ENCODE assay signal across 27 cellular contexts in the genomic region with DNA sequence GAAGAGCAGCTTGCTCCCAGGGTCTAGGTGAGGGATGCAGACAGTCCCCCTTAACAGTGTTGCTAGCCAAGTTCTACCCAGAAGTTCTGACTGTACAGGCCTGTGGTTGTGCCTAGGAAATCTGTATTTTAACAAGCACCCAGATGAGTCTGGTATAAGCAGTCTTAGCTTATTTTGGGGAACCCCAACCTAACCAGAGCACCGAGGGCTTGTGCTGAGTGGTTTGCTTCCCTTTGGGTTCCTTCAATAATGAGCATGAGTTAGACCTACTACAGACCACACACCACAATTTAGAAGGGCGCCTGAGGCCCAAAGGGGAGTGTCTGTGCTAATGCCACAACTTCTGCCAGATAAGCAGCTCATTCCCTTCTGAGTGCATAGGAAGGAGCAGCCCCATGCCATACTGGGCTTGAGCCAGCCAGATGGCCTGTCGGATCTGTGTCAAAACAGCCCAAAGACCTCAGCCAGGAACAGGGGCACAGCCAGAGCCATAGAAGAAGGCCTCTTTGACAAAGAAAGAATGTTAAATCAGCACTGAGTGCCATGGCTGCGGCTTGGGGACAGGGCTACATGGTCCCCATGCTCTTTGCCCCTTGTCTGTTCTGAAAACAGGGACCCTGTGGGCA.
A peak's percentile ranks its signal among the peaks of the same experiment; 100 is the strongest.
DNase-seq lines count a peak whose midpoint lies in the region; ATAC-seq and TF ChIP-seq lines count a peak whose summit lies in the region.
"Had no signal": no experiment of that assay in that cellular context is flagged by ENCODE, and none has a peak within 500 bp of the region (broad histone marks: within the 10 kb centered on the region; RNA-seq: fewer than 3 reads in every experiment).

No MANE protein-coding gene starts in this region.

- H3K4me3 ChIP-seq in BLaER1: no peak overlapping the region
- H3K4me3 ChIP-seq in Loucy (ENCODE audit: low read length, poor library complexity, severe bottlenecking): no peak overlapping the region
- H3K4me3 ChIP-seq: adrenal gland, body of pancreas, gastrocnemius medialis, GM12878, MG63, mucosa of descending colon, tibial nerve had no signal

- CTCF ChIA-PET in GM10248 (lab: Yijun Ruan, JAX): interaction anchor here (1.8 to 2.1 kb wide), 2 partner anchors 9 to 13 kb away, joined by 6 to 10 read pairs; no protein-coding TSS in a partner anchor

- no peak overlapping the region for H2AFZ ChIP-seq in Loucy (ENCODE audit: low read length)

- TF ChIP-seq CTCF in Loucy (conservative IDR thresholded peaks at IDR 0.05; ENCODE audit: low read length) (no peak), nephron progenitor cell (IDR thresholded peaks at IDR 0.05) (no peak), GM10248 (IDR thresholded peaks at IDR 0.05; ENCODE audit: control extremely low read depth, extremely low read depth, low read depth, missing control alignments) (no peak)

- H3K27ac ChIP-seq in BLaER1 (no peak overlapping the region), caudate nucleus (ENCODE audit: low read depth, low read length) (peak overlapping the region; percentile 42)
- H3K27ac ChIP-seq: adrenal gland, body of pancreas, gastrocnemius medialis, tibial nerve had no signal

- ATAC-seq in stimulated activated effector memory CD8-positive, alpha-beta T cell treated with anti-CD3 and anti-CD28 coated beads, Interleukin-12 subunit alpha, Interleukin-12 subunit beta, amount 100 ng/mL, for 72 hours: peak; percentile 68
- no peak for ATAC-seq in HG03571 (IDR thresholded peaks at IDR 0.05; ENCODE audit: unreplicated experiment)
- ATAC-seq: body of pancreas, gastrocnemius medialis, GM12878, left cardiac atrium, mucosa of descending colon had no signal

- H3K9me3 Mint-ChIP-seq in stimulated activated effector memory CD8-positive, alpha-beta T cell treated with anti-CD3 and anti-CD28 coated beads, Interleukin-12 subunit alpha, Interleukin-12 subunit beta, amount 100 ng/mL, for 72 hours: no peaks in the 10 kb centered on the region
- no peaks in the 10 kb centered on the region for H3K9me3 Mint-ChIP-seq in nephron progenitor cell
- H3K9me3 Mint-ChIP-seq: activated B cell treated with CpG ODN at 0.5 μM for 24 hours; activated CD4-positive, alpha-beta T cell treated with anti-CD3 and anti-CD28 coated beads, Interleukin-2, amount 10 ng/mL, durations not matched to agents 7 days and 5 days; nephron had no signal

- no peak overlapping the region for H3K9ac ChIP-seq in BLaER1
- peak overlapping the region; percentile 29 for H3K9ac ChIP-seq in Loucy (ENCODE audit: low read depth, low read length, poor library complexity, severe bottlenecking)

- no peaks in the 10 kb centered on the region for H3K79me2 ChIP-seq in Loucy (ENCODE audit: insufficient read depth, low read length)

- peak in 8 of 61 donors; percentile 12 to 50 (median 28) for DNase-seq in caudate nucleus (lab: John Stamatoyannopoulos, UW)
- DNase-seq in stimulated activated effector memory CD8-positive, alpha-beta T cell treated with anti-CD3 and anti-CD28 coated beads, Interleukin-12 subunit alpha, Interleukin-12 subunit beta, amount 100 ng/mL, for 72 hours (ENCODE audit: low spot score in 2 of 2): no peak
- DNase-seq in nephron progenitor cell: no peak
- DNase-seq in GM10248 (ENCODE audit: extremely low spot score): no peak
- DNase-seq: activated B cell treated with CpG ODN at 0.5 μM for 24 hours; activated CD4-positive, alpha-beta T cell treated with anti-CD3 and anti-CD28 coated beads, Interleukin-2, amount 10 ng/mL, durations not matched to agents 7 days and 5 days; adrenal gland; body of pancreas; C1 segment of cervical spinal cord; DMS153; gastrocnemius medialis; KG1; left cardiac atrium; MG63; mucosa of descending colon; NCI-H1105; NCI-H187; NCI-H2171; NCI-H82; stimulated activated naive CD4-positive, alpha-beta T cell treated with Interleukin-2 at 50 U/mL for 16 hours; SW 1271 had no signal

- no peaks in the 10 kb centered on the region for H3K9me2 ChIP-seq in Loucy (replicated peaks; ENCODE audit: low read depth, low read length)

- H3K4me2 ChIP-seq in BLaER1 (peak overlapping the region; percentile 39; the same call in 1 of the 2 replicates), Loucy (ENCODE audit: low read depth, low read length, poor library complexity, severe bottlenecking) (no peak overlapping the region)

- no peaks in the 10 kb centered on the region for H3F3A ChIP-seq in Loucy (ENCODE audit: low read depth)

- H3K27ac Mint-ChIP-seq in stimulated activated effector memory CD8-positive, alpha-beta T cell treated with anti-CD3 and anti-CD28 coated beads, Interleukin-12 subunit alpha, Interleukin-12 subunit beta, amount 100 ng/mL, for 72 hours: peak overlapping the region; percentile 86
- no peak overlapping the region for H3K27ac Mint-ChIP-seq in nephron progenitor cell
- H3K27ac Mint-ChIP-seq: activated B cell treated with CpG ODN at 0.5 μM for 24 hours, nephron had no signal

- H3K27me3 Mint-ChIP-seq in nephron progenitor cell (ENCODE audit: low read depth, poor library complexity): no peaks in the 10 kb centered on the region
- H3K27me3 Mint-ChIP-seq: activated B cell treated with CpG ODN at 0.5 μM for 24 hours; activated CD4-positive, alpha-beta T cell treated with anti-CD3 and anti-CD28 coated beads, Interleukin-2, amount 10 ng/mL, durations not matched to agents 7 days and 5 days had no signal

- H4K20me1 ChIP-seq in BLaER1 (peaks cover 35% of the 10 kb centered on the region; the same call in 1 of the 2 replicates), Loucy (ENCODE audit: insufficient read depth, low read length, poor library complexity, severe bottlenecking) (no peaks in the 10 kb centered on the region)

- no peak overlapping the region for H3K4me3 Mint-ChIP-seq in stimulated activated effector memory CD8-positive, alpha-beta T cell treated with anti-CD3 and anti-CD28 coated beads, Interleukin-12 subunit alpha, Interleukin-12 subunit beta, amount 100 ng/mL, for 72 hours
- H3K4me3 Mint-ChIP-seq in nephron progenitor cell: no peak overlapping the region
- H3K4me3 Mint-ChIP-seq: activated B cell treated with CpG ODN at 0.5 μM for 24 hours; activated CD4-positive, alpha-beta T cell treated with anti-CD3 and anti-CD28 coated beads, Interleukin-2, amount 10 ng/mL, durations not matched to agents 7 days and 5 days; nephron had no signal

- H3K4me1 ChIP-seq in BLaER1 (peaks cover 8% of the 10 kb centered on the region), Loucy (ENCODE audit: insufficient read depth, low read length, poor library complexity, severe bottlenecking) (peaks cover 8% of the 10 kb centered on the region)
- H3K4me1 ChIP-seq: adrenal gland, body of pancreas, gastrocnemius medialis, tibial nerve had no signal

- H3K36me3 ChIP-seq in BLaER1 (peaks cover 100% of the 10 kb centered on the region), Loucy (ENCODE audit: insufficient read depth, low read length) (peaks cover 86% of the 10 kb centered on the region; the same call in 1 of the 2 replicates)

- peaks cover 98% of the 10 kb centered on the region for H3K36me3 Mint-ChIP-seq in stimulated activated effector memory CD8-positive, alpha-beta T cell treated with anti-CD3 and anti-CD28 coated beads, Interleukin-12 subunit alpha, Interleukin-12 subunit beta, amount 100 ng/mL, for 72 hours
- H3K36me3 Mint-ChIP-seq in nephron progenitor cell (ENCODE audit: low read depth): peaks cover 73% of the 10 kb centered on the region

- POLR2A ChIA-PET in GM10248 (lab: Yijun Ruan, JAX): no interaction called here

- H3K9me3 ChIP-seq in BLaER1 (no peaks in the 10 kb centered on the region), Loucy (ENCODE audit: insufficient read depth, low read depth, low read length) (no peaks in the 10 kb centered on the region)
- H3K9me3 ChIP-seq: adrenal gland, body of pancreas, gastrocnemius medialis, MG63, mucosa of descending colon, tibial nerve had no signal

- H3K4me1 Mint-ChIP-seq in stimulated activated effector memory CD8-positive, alpha-beta T cell treated with anti-CD3 and anti-CD28 coated beads, Interleukin-12 subunit alpha, Interleukin-12 subunit beta, amount 100 ng/mL, for 72 hours: peaks cover 15% of the 10 kb centered on the region
- H3K4me1 Mint-ChIP-seq in nephron progenitor cell: no peaks in the 10 kb centered on the region
- H3K4me1 Mint-ChIP-seq: activated CD4-positive, alpha-beta T cell treated with anti-CD3 and anti-CD28 coated beads, Interleukin-2, amount 10 ng/mL, durations not matched to agents 7 days and 5 days; nephron had no signal

- H3K27me3 ChIP-seq in BLaER1: no peaks in the 10 kb centered on the region
- H3K27me3 ChIP-seq in Loucy (ENCODE audit: insufficient read depth, low read length, poor library complexity, severe bottlenecking): no peaks in the 10 kb centered on the region
- H3K27me3 ChIP-seq: adrenal gland, body of pancreas, gastrocnemius medialis, MG63, tibial nerve had no signal
